14 cellular contexts compared by ENCODE assay signal in the genomic region with DNA sequence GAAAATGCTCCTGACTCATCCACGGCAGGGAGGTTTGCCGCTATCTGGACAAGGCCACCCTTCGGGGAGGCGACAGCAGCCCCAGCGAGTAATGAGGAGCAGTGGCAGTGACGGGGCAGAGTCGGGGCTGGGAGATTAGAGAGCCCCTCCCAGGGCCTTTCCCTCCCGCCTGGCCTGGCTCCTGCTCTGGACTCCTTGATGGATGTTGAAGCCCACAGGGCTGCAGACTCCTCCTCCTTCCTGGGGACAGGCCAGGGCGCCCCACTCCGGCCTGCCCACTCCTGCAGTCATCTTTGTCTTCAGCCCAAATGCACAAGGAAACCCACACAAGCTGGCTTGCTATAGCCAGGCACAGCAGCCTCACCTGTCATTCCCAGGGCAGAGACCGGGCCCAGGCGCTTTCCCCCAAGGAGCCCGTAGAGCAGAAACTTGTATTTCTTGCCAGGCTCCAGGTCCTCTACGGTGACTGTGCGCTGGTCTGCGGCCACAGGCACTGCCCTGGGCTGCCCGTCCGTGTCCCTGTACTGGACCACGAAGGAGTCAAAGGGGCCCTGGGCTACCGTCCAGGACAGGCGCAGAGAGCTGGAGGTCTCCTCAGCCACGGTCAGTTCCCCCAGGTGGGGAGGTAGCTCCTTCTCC. TPM values are rescaled to one million over a fixed set of nuclear protein-coding genes. Genes with fewer than 3 reads are reported as not detected.
DNase-seq lines count a peak whose midpoint lies in the region; ATAC-seq and TF ChIP-seq lines count a peak whose summit lies in the region.
"Had no signal": no experiment of that assay in that cellular context is flagged by ENCODE, and none has a peak within 500 bp of the region (broad histone marks: within the 10 kb centered on the region; RNA-seq: fewer than 3 reads in every experiment).

No MANE protein-coding gene starts in this region.

- peak overlapping the region; percentile 1 for H4K91ac ChIP-seq in neuronal stem cell (ENCODE audit: low read depth, low read length, poor library complexity)

- H3K23ac ChIP-seq in neuronal stem cell (ENCODE audit: low read depth, low read length, poor library complexity): no peak overlapping the region

- TF ChIP-seq EP300 in gastroesophageal sphincter (IDR thresholded peaks at IDR 0.05): no peak

- WGBS in gastroesophageal sphincter (ENCODE audit: low coverage in 1 of 2), 2 donors: 41% methylated on average over 3 of the region's 22 CpGs; no CpG with 5 or more reads in 1 of the 2 donors
- WGBS in neuronal stem cell (ENCODE audit: extremely low coverage in 2 of 2, insufficient read length in 2 of 2, insufficient replicate concordance in 1 of 2), 2 donors: no CpG with 5 or more reads among the region's 22 CpGs
- 82 to 85% methylated on average over 21 to 22 of the region's 22 CpGs for WGBS in aorta, 2 donors

- ATAC-seq in Right ventricle myocardium inferior (peak; percentile 32), gastroesophageal sphincter (peak; percentile 25), aorta (ENCODE audit: low FRiP score) (peak; percentile 4), GM19023 (IDR thresholded peaks at IDR 0.05; ENCODE audit: unreplicated experiment) (no peak), GM21529 (IDR thresholded peaks at IDR 0.05; ENCODE audit: unreplicated experiment) (no peak)
- ATAC-seq: activated CD4-positive, CD25-positive, alpha-beta regulatory T cell treated with anti-CD3 and anti-CD28 coated beads, Interleukin-2, amount 50 U/mL, for 24 hours; stimulated activated naive CD8-positive, alpha-beta T cell treated with anti-CD3 and anti-CD28 coated beads, Interleukin-15, amount 100 ng/mL, for 72 hours had no signal

- H3K27ac ChIP-seq in gastroesophageal sphincter: peak overlapping the region; percentile 4 to 84 (median 80)
- H3K27ac ChIP-seq in neuronal stem cell (replicated peaks; ENCODE audit: low read length): no peak overlapping the region
- H3K27ac ChIP-seq in aorta (ENCODE audit: low read depth in 1 of 2, low read length in 2 of 2): no peak overlapping the region
- H3K27ac ChIP-seq: HL-60 had no signal

- no peaks in the 10 kb centered on the region for H3K9me3 ChIP-seq in gastroesophageal sphincter
- no peaks in the 10 kb centered on the region for H3K9me3 ChIP-seq in neuronal stem cell (replicated peaks in 1 of 2; ENCODE audit: control insufficient read depth in 2 of 2, insufficient read depth in 1 of 2, low read depth in 1 of 2, low read length in 2 of 2)
- no peaks in the 10 kb centered on the region for H3K9me3 ChIP-seq in aorta (ENCODE audit: control insufficient read depth, low read length)

- no peak overlapping the region for H3K4ac ChIP-seq in neuronal stem cell (ENCODE audit: low read length)

- no peak overlapping the region for H2BK15ac ChIP-seq in neuronal stem cell (ENCODE audit: low read length)

- no peak for TF ChIP-seq CTCF in gastroesophageal sphincter (IDR thresholded peaks at IDR 0.05)

- peak overlapping the region; percentile 94 for H2BK12ac ChIP-seq in neuronal stem cell (ENCODE audit: low read length)

- H3K14ac ChIP-seq in neuronal stem cell (ENCODE audit: low read length): no peak overlapping the region

- DNase-seq in Right ventricle myocardium inferior (ENCODE audit: missing footprints): peak; percentile 70
- DNase-seq in cardiac septum (ENCODE audit: low spot score): no peak
- DNase-seq in neuronal stem cell (ENCODE audit: low spot score): no peak
- DNase-seq in aorta: peak; percentile 51 to 81
- no peak for DNase-seq in kidney glomerular epithelial cell (lab: John Stamatoyannopoulos, UW)
- DNase-seq: 8988T; activated CD8-positive, alpha-beta memory T cell treated with anti-CD3 and anti-CD28 coated beads, Interleukin-2, amount 50 U/mL, for 4 hours; naive B cell; stimulated activated naive CD8-positive, alpha-beta T cell treated with anti-CD3 and anti-CD28 coated beads, Interleukin-15, amount 100 ng/mL, for 72 hours had no signal

- H3K79me1 ChIP-seq in neuronal stem cell (ENCODE audit: low read depth, low read length): no peaks in the 10 kb centered on the region

- no peak overlapping the region for H2BK120ac ChIP-seq in neuronal stem cell (ENCODE audit: low read depth, low read length)

- H3K4me3 ChIP-seq in gastroesophageal sphincter (no peak overlapping the region), neuronal stem cell (ENCODE audit: low read length in 2 of 2) (no peak overlapping the region), aorta (ENCODE audit: low read length in 2 of 2) (no peak overlapping the region)

- H2BK5ac ChIP-seq in neuronal stem cell (ENCODE audit: low read length): peak overlapping the region; percentile 76

- H3K36me3 ChIP-seq in gastroesophageal sphincter (peaks cover 0 to 10% of the 10 kb centered on the region in 2 donors), neuronal stem cell (replicated peaks in 1 of 2; ENCODE audit: control insufficient read depth in 2 of 2, insufficient read depth in 2 of 2, low read length in 2 of 2) (no peaks in the 10 kb centered on the region), aorta (ENCODE audit: control insufficient read depth in 1 of 2, insufficient read depth in 2 of 2, low read length in 1 of 2) (no peaks in the 10 kb centered on the region)

- intact Hi-C loops in Right ventricle myocardium inferior (cut with DNase I): no loop called here
- intact Hi-C loops in cardiac septum (cut with DNase I): loop anchor here (2.0 kb wide), 1 partner anchor 63 kb away; the partner anchor contains the start of gene TNXB
- intact Hi-C loops in aorta (cut with DNase I): no loop called here

- H3K4me1 ChIP-seq in gastroesophageal sphincter: peaks cover 0 to 42% (median 24%) of the 10 kb centered on the region in 3 donors
- H3K4me1 ChIP-seq in neuronal stem cell (ENCODE audit: control insufficient read depth in 2 of 2, insufficient read depth in 1 of 2, low read depth in 1 of 2, low read length in 2 of 2): peaks cover 14 to 21% of the 10 kb centered on the region in 2 donors
- H3K4me1 ChIP-seq in aorta (ENCODE audit: control insufficient read depth in 1 of 2, insufficient read depth in 2 of 2, low read length in 2 of 2): no peaks in the 10 kb centered on the region

- H3K4me2 ChIP-seq in neuronal stem cell (ENCODE audit: insufficient read depth, low read length, poor library complexity, severe bottlenecking): no peak overlapping the region

- H3K27me3 ChIP-seq in gastroesophageal sphincter (no peaks in the 10 kb centered on the region), neuronal stem cell (ENCODE audit: control insufficient read depth in 3 of 3, insufficient read depth in 3 of 3, low read depth in 1 of 3, low read length in 3 of 3) (peaks cover 0 to 2% (median 0%) of the 10 kb centered on the region in 3 experiments), aorta (ENCODE audit: control insufficient read depth in 1 of 2, insufficient read depth in 2 of 2, low read length in 1 of 2) (no peaks in the 10 kb centered on the region)

- no peak for TF ChIP-seq POLR2A in gastroesophageal sphincter (IDR thresholded peaks at IDR 0.05)

- H3K18ac ChIP-seq in neuronal stem cell (ENCODE audit: low read length): peak overlapping the region; percentile 2

- H2AFZ ChIP-seq in neuronal stem cell (ENCODE audit: low read length): peak overlapping the region; percentile 75

- H4K8ac ChIP-seq in neuronal stem cell (ENCODE audit: low read depth, low read length): no peak overlapping the region

- peak overlapping the region; percentile 93 for H2AK5ac ChIP-seq in neuronal stem cell (ENCODE audit: low read depth, low read length)

- H3K9ac ChIP-seq in neuronal stem cell (ENCODE audit: low read depth, low read length, poor library complexity): no peak overlapping the region

RNA-seq across cellular contexts. Expression of gene CYP21A2, which starts 7.7 kb away (rescaled TPM):
- 0.30 TPM for total RNA-seq in Right ventricle myocardium inferior
- total RNA-seq in cardiac septum: 2.0 TPM
- total RNA-seq in gastroesophageal sphincter: 1 to 10 TPM in 1 of 4 donors, under 1 TPM in 2, not detected in 1; 0.47 to 1.7 (median 0.81) TPM
- polyA plus RNA-seq in neuronal stem cell (2013, experiment 1 of 2): 0.25 TPM
- 0.30 TPM for polyA plus RNA-seq in neuronal stem cell (2013, experiment 2 of 2)
- total RNA-seq in aorta: 1 to 10 TPM; 2.2 to 2.3 TPM
- polyA plus RNA-seq in aorta: 1 to 10 TPM in 1 of 2 donors, not detected in 1; 3.6 TPM

RNA-seq across cellular contexts. Expression of gene C4B, which starts 31.3 kb away (rescaled TPM):
- total RNA-seq in Right ventricle myocardium inferior: 81.6 TPM
- total RNA-seq in cardiac septum: 92.4 TPM
- 100 to 1,000 TPM in 1 of 4 donors, 10 to 100 TPM in 3; 45.6 to 259 (median 82.1) TPM for total RNA-seq in gastroesophageal sphincter
- 1.8 TPM for polyA plus RNA-seq in neuronal stem cell (2013, experiment 1 of 2)
- polyA plus RNA-seq in neuronal stem cell (2013, experiment 2 of 2): 1.5 TPM
- 100 to 1,000 TPM; 149 to 225 TPM for total RNA-seq in aorta
- polyA plus RNA-seq in aorta: 10 to 100 TPM; 10.8 to 49.3 TPM

Comparison
In these comparisons a context has a peak if more than half of its experiments do, and no peak if none do; other contexts are left out.
1. DNase-seq: peak in Right ventricle myocardium inferior (single experiment) and aorta (2 of 2); none in cardiac septum (single experiment), neuronal stem cell (single experiment) and kidney glomerular epithelial cell (single experiment).
2. ATAC-seq: peak in Right ventricle myocardium inferior (single experiment), gastroesophageal sphincter (single experiment) and aorta (single experiment); none in GM19023 (single experiment) and GM21529 (single experiment).
3. H3K27ac ChIP-seq: peak in gastroesophageal sphincter (4 of 4); none in neuronal stem cell (single experiment) and aorta (0 of 2).